18 cellular contexts compared by ENCODE assay signal in the genomic region with DNA sequence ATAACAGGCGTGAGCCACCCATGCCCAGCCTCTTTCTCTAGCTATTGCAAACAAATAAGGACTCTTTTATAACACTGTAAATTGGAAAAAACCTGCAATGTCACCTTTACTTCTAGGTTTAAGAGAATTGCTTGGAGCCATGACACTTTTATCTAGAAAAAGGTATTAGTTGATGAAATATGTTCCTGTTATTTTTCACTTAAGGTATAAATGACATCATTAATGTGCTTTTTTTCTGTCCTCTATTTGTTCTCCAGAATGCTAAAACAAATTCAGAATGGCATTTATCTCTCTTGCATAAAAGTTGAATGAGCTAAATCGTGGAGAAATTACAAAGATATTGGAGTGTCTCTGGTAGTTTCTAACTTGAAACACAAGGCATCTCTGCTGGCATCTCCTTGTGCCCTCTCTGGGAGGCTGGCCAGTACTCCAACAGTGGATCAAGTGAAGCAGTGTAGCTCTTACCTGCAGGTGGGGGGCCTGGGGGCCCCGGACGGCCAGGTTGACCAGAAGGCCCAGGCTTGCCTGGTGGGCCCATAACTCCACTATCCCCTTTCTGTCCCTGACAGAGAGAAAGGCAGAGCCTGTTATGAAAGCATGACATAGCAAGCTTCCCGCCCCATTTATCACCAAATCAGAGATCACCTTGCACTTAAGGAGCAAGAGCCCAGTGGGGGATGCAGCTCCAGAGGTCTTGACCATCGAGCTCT.
"Had no signal": no experiment of that assay in that cellular context is flagged by ENCODE, and none has a peak within 500 bp of the region (broad histone marks: within the 10 kb centered on the region; RNA-seq: fewer than 3 reads in every experiment).

No MANE protein-coding gene starts in this region.

- H3K36me3 ChIP-seq: left ventricle myocardium inferior had no signal

- H3K27me3 Mint-ChIP-seq: type B pancreatic cell had no signal

- H3K27ac ChIP-seq: epithelial cell of prostate, esophagus muscularis mucosa, gastroesophageal sphincter, left ventricle myocardium inferior, parathyroid adenoma, sigmoid colon had no signal

- H3K9me3 ChIP-seq: esophagus muscularis mucosa, gastroesophageal sphincter, left ventricle myocardium inferior, sigmoid colon had no signal

- H3K9ac ChIP-seq: parathyroid adenoma had no signal

- DNase-seq: effector memory CD4-positive, alpha-beta T cell; glutamatergic neuron; kidney; left cardiac atrium; left ventricle myocardium inferior; mesenchymal stem cell; midbrain; nephron progenitor cell; sigmoid colon; small intestine; stimulated activated CD4-positive, alpha-beta T cell treated with anti-CD3 and anti-CD28 coated beads, Interleukin-12 subunit alpha, Interleukin-12 subunit beta, amount 100 ng/mL, for 4 hours; stimulated activated naive CD4-positive, alpha-beta T cell treated with Interleukin-2 at 50 U/mL for 16 hours had no signal

- H3K27ac Mint-ChIP-seq: nephron progenitor cell, type B pancreatic cell had no signal

- H3K9me3 Mint-ChIP-seq: nephron progenitor cell, type B pancreatic cell had no signal

- H3K4me3 Mint-ChIP-seq: nephron progenitor cell, type B pancreatic cell had no signal

- H3K36me3 Mint-ChIP-seq: type B pancreatic cell had no signal

- H3K4me3 ChIP-seq: esophagus muscularis mucosa, gastroesophageal sphincter, left ventricle myocardium inferior, lung, sigmoid colon had no signal

- H3K27me3 ChIP-seq: esophagus muscularis mucosa, gastroesophageal sphincter, sigmoid colon had no signal

- H3K4me1 Mint-ChIP-seq: nephron progenitor cell had no signal

- H3K4me1 ChIP-seq: esophagus muscularis mucosa, gastroesophageal sphincter, left ventricle myocardium inferior, parathyroid adenoma, sigmoid colon had no signal
